Comparison of ENCODE assay signal across 26 cellular contexts in the genomic region with DNA sequence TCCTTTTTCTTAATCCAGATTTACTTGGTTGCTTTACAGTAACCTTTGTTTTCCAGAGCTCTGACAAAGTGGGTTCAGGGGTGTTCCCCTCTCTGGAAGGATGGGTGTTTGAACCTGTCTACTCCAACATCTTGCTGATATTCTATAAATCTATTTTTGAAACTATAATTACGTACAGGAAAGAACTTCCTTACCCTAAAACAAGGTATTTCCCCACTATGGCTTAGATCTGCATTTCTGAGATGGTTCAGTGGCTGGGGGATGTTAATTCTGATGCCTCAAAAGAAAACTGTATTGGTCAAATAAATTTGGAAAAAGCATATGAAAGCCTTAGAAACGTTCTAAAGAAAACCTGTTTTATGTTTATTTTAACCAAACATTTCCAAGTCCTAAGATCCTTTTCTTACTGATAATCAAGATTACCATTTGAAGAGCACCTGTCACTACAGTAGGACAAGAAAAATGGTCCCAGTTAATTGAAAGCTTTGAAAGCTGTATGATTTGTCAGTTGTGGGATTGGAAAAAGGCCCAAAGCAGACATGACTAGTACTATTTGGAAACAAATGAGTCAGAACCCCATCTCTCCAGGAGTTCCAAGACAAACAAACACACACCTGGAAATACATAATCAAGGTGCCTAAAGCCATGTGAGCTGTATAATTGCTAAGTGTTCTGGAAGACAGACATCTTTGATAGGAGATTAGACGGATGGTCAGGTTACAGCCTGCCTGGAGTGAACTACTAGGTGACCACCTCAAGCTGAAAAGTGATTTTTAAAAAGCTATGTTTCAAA. TPM values are rescaled to one million over a fixed set of nuclear protein-coding genes. Genes with fewer than 3 reads are reported as not detected.
DNase-seq lines count a peak whose midpoint lies in the region; ATAC-seq lines count a peak whose summit lies in the region.
"Had no signal": no experiment of that assay in that cellular context is flagged by ENCODE, and none has a peak within 500 bp of the region (broad histone marks: within the 10 kb centered on the region; RNA-seq: fewer than 3 reads in every experiment).

No MANE protein-coding gene starts in this region.

- H3K4me1 Mint-ChIP-seq in activated naive CD8-positive, alpha-beta T cell (ENCODE audit: low read depth), result peaks cover 20% of the 10 kb centered on the region
- H3K4me1 Mint-ChIP-seq in activated naive CD8-positive, alpha-beta T cell treated with anti-CD3 and anti-CD28 coated beads, Interleukin-2, amount 50 U/mL, for 24 hours, result peaks cover 12% of the 10 kb centered on the region
- peaks cover 29 to 52% of the 10 kb centered on the region in 2 donors for H3K4me1 Mint-ChIP-seq in stimulated activated naive B cell treated with anti-CD40 and anti-IgM and Interleukin-4, amounts not matched to agents 10 μg/mL and 1 μg/mL and 100 μg/mL, for 72 hours

- no peak for ATAC-seq in activated naive CD8-positive, alpha-beta T cell treated with anti-CD3 and anti-CD28 coated beads, Interleukin-2, amount 50 U/mL, for 24 hours
- ATAC-seq in esophagus mucosa, result peak; percentile 93
- ATAC-seq in stimulated activated naive B cell treated with anti-CD40 and anti-IgM and Interleukin-4, amounts not matched to agents 10 μg/mL and 1 μg/mL and 100 μg/mL, for 72 hours (replicated peaks), result peak; percentile 74 to 88
- ATAC-seq: heart right ventricle, left ventricle myocardium superior, Panc1 had no signal

- H3K27ac Mint-ChIP-seq in activated naive CD8-positive, alpha-beta T cell, result peak overlapping the region; percentile 34
- H3K27ac Mint-ChIP-seq in activated naive CD8-positive, alpha-beta T cell treated with anti-CD3 and anti-CD28 coated beads, Interleukin-2, amount 50 U/mL, for 24 hours, result no peak overlapping the region
- peak overlapping the region; percentile 25 for H3K27ac Mint-ChIP-seq in stimulated activated naive B cell treated with anti-CD40 and anti-IgM and Interleukin-4, amounts not matched to agents 10 μg/mL and 1 μg/mL and 100 μg/mL, for 72 hours

- no peak overlapping the region for H2AK5ac ChIP-seq in mesendoderm (ENCODE audit: low read length)

- H2BK120ac ChIP-seq in mesendoderm (ENCODE audit: low read depth, low read length), result no peak overlapping the region

- no peak overlapping the region for H2BK5ac ChIP-seq in mesendoderm (ENCODE audit: low read length)

- peaks cover 74% of the 10 kb centered on the region for H3K36me3 Mint-ChIP-seq in activated naive CD8-positive, alpha-beta T cell
- peaks cover 94% of the 10 kb centered on the region for H3K36me3 Mint-ChIP-seq in activated naive CD8-positive, alpha-beta T cell treated with anti-CD3 and anti-CD28 coated beads, Interleukin-2, amount 50 U/mL, for 24 hours (ENCODE audit: low read depth)
- H3K36me3 Mint-ChIP-seq in stimulated activated naive B cell treated with anti-CD40 and anti-IgM and Interleukin-4, amounts not matched to agents 10 μg/mL and 1 μg/mL and 100 μg/mL, for 72 hours, result peaks cover 89 to 95% of the 10 kb centered on the region in 2 donors

- no CpG with 5 or more reads among the region's 3 CpGs for WGBS in mesendoderm (ENCODE audit: extremely low coverage, insufficient coverage, low lambda C conversion rate)

- no peaks in the 10 kb centered on the region for H3K27me3 Mint-ChIP-seq in activated naive CD8-positive, alpha-beta T cell
- no peaks in the 10 kb centered on the region for H3K27me3 Mint-ChIP-seq in activated naive CD8-positive, alpha-beta T cell treated with anti-CD3 and anti-CD28 coated beads, Interleukin-2, amount 50 U/mL, for 24 hours
- H3K27me3 Mint-ChIP-seq in stimulated activated naive B cell treated with anti-CD40 and anti-IgM and Interleukin-4, amounts not matched to agents 10 μg/mL and 1 μg/mL and 100 μg/mL, for 72 hours, result no peaks in the 10 kb centered on the region
- H3K27me3 Mint-ChIP-seq: stimulated activated naive CD8-positive, alpha-beta T cell treated with anti-CD3 and anti-CD28 coated beads, Interleukin-15, Interleukin-2, amounts not matched to agents 100 ng/mL and 50 ng/mL, for 24 hours had no signal

- H3K23ac ChIP-seq in mesendoderm (ENCODE audit: low read length), result no peak overlapping the region

- no peaks in the 10 kb centered on the region for H3K27me3 ChIP-seq in mesendoderm (ENCODE audit: insufficient read depth, low read length, poor library complexity)
- H3K27me3 ChIP-seq: adrenal gland, heart right ventricle, neutrophil, thyroid gland had no signal

- H3K4me3 Mint-ChIP-seq in activated naive CD8-positive, alpha-beta T cell, result no peak overlapping the region
- H3K4me3 Mint-ChIP-seq in activated naive CD8-positive, alpha-beta T cell treated with anti-CD3 and anti-CD28 coated beads, Interleukin-2, amount 50 U/mL, for 24 hours, result no peak overlapping the region
- no peak overlapping the region for H3K4me3 Mint-ChIP-seq in stimulated activated naive B cell treated with anti-CD40 and anti-IgM and Interleukin-4, amounts not matched to agents 10 μg/mL and 1 μg/mL and 100 μg/mL, for 72 hours
- H3K4me3 Mint-ChIP-seq: stimulated activated naive CD8-positive, alpha-beta T cell treated with anti-CD3 and anti-CD28 coated beads, Interleukin-15, Interleukin-2, amounts not matched to agents 100 ng/mL and 50 ng/mL, for 24 hours had no signal

- H3K4ac ChIP-seq in mesendoderm (ENCODE audit: low read depth, low read length), result no peak overlapping the region

- H3K27ac ChIP-seq in mesendoderm (ENCODE audit: low read depth, low read length), result no peak overlapping the region
- H3K27ac ChIP-seq: adrenal gland, neutrophil, SK-N-MC, thyroid gland, VCaP had no signal

- H3K79me2 ChIP-seq in mesendoderm (ENCODE audit: control insufficient read depth, insufficient read depth, low read length), result no peaks in the 10 kb centered on the region

- H2BK15ac ChIP-seq in mesendoderm (replicated peaks; ENCODE audit: low read depth), result no peak overlapping the region

- H4K5ac ChIP-seq in mesendoderm (ENCODE audit: low read length), result no peak overlapping the region

- H3K4me3 ChIP-seq in mesendoderm (ENCODE audit: low read length), result no peak overlapping the region
- H3K4me3 ChIP-seq: adrenal gland, heart right ventricle, SK-N-MC, thyroid gland had no signal

- H4K8ac ChIP-seq in mesendoderm (ENCODE audit: low read depth, low read length), result no peak overlapping the region

- no peaks in the 10 kb centered on the region for H3K4me1 ChIP-seq in mesendoderm (ENCODE audit: control insufficient read depth, low read depth, low read length)
- H3K4me1 ChIP-seq: adrenal gland, heart right ventricle, thyroid gland had no signal

- H3K36me3 ChIP-seq in mesendoderm (ENCODE audit: control insufficient read depth, insufficient read depth, low read length), result no peaks in the 10 kb centered on the region

- H3K56ac ChIP-seq in mesendoderm (ENCODE audit: low read length), result no peak overlapping the region

- peaks cover 11% of the 10 kb centered on the region for H3K9me3 Mint-ChIP-seq in activated naive CD8-positive, alpha-beta T cell (ENCODE audit: low read depth)
- peaks cover 53% of the 10 kb centered on the region for H3K9me3 Mint-ChIP-seq in activated naive CD8-positive, alpha-beta T cell treated with anti-CD3 and anti-CD28 coated beads, Interleukin-2, amount 50 U/mL, for 24 hours
- peaks cover 36 to 40% of the 10 kb centered on the region in 2 donors for H3K9me3 Mint-ChIP-seq in stimulated activated naive B cell treated with anti-CD40 and anti-IgM and Interleukin-4, amounts not matched to agents 10 μg/mL and 1 μg/mL and 100 μg/mL, for 72 hours

- no peak overlapping the region for H3K4me2 ChIP-seq in mesendoderm (ENCODE audit: low read length)

- no peaks in the 10 kb centered on the region for H3K79me1 ChIP-seq in mesendoderm (ENCODE audit: low read length)

- no peak for DNase-seq in activated naive CD8-positive, alpha-beta T cell treated with anti-CD3 and anti-CD28 coated beads, Interleukin-2, amount 50 U/mL, for 24 hours
- DNase-seq in NCI-H69 (lab: John Stamatoyannopoulos, UW), result peak; percentile 1
- no peak for DNase-seq in stimulated activated naive B cell treated with anti-CD40 and anti-IgM and Interleukin-4, amounts not matched to agents 10 μg/mL and 1 μg/mL and 100 μg/mL, for 72 hours
- DNase-seq in T-helper 1 cell, result no peak
- DNase-seq in mesendoderm, result no peak
- no peak for DNase-seq in activated T-cell treated with anti-CD3 and anti-CD28 coated beads for 4 hours
- DNase-seq: activated CD4-positive, alpha-beta T cell treated with anti-CD3 and anti-CD28 coated beads, Interleukin-2, amount 50 U/mL, for 1 hour; activated CD8-positive, alpha-beta memory T cell treated with anti-CD3 and anti-CD28 coated beads, Interleukin-2, amount 50 U/mL, for 4 hours; activated effector memory CD4-positive, alpha-beta T cell treated with anti-CD3 and anti-CD28 coated beads, Interleukin-2, amount 50 U/mL, for 16 hours; adrenal gland; Calu3; heart right ventricle; left ventricle myocardium superior; NCI-H1417; NCI-H510A; NK-92 treated with Interleukin-12 subunit alpha and Interleukin-12 subunit beta, amount 100 ng/mL, for 24 hours; retina; stimulated activated CD4-positive, alpha-beta T cell treated with anti-CD3 and anti-CD28 coated beads, Interleukin-4, amount 100 ng/mL, for 24 hours; thyroid gland had no signal

- H3K18ac ChIP-seq in mesendoderm (ENCODE audit: low read length), result no peak overlapping the region

- H3K9ac ChIP-seq in mesendoderm (ENCODE audit: low read length), result no peak overlapping the region

RNA-seq across cellular contexts. Expression of a gene that starts 57.5 kb away (rescaled TPM):
- total RNA-seq in esophagus mucosa, result 32.0 TPM
- 10.7 TPM for polyA plus RNA-seq in mesendoderm (2013, experiment 1 of 2)
- 10.2 TPM for polyA plus RNA-seq in mesendoderm (2013, experiment 2 of 2)
